ENCODE assay signal across 8 cellular contexts in the genomic region with DNA sequence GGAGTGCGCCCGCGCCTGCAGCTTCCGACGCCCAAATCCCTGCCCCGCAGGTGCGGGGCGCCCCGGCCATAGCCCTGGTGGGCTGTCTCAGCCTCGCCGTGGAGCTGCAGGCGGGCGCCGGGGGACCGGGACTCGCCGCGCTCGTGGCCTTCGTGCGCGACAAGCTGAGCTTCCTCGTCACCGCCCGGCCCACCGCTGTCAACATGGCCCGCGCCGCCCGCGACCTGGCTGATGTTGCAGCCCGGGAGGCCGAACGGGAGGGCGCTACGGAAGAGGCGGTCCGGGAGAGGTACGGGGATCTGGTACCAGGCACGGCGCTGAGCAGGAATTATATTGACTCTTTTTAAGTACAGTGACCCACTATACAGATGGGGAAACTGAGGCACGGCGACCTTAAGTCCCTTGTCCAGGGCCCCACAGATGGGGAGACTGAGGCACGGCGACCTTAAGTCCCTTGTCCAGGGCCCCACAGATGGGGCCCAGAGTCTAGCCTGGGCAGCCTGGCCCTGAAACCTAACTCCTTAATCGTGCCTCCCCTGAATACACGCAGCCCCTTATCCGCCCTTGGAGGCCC. TPM values are rescaled to one million over a fixed set of nuclear protein-coding genes. Genes with fewer than 3 reads are reported as not detected.
DNase-seq lines count a peak whose midpoint lies in the region; ATAC-seq and TF ChIP-seq lines count a peak whose summit lies in the region.

No MANE protein-coding gene starts in this region.

- peak overlapping the region; percentile 55; the same call in 1 of the 2 replicates for H3K9ac ChIP-seq in MM.1S (ENCODE audit: low read length)
- peak overlapping the region; percentile 70 for H3K9ac ChIP-seq in trophoblast cell (ENCODE audit: low read length)

- no peaks in the 10 kb centered on the region for H3F3A ChIP-seq in MM.1S (ENCODE audit: insufficient read depth, low read length)

- no peak overlapping the region for H3K23ac ChIP-seq in trophoblast cell (ENCODE audit: low read length)

- H2BK12ac ChIP-seq in trophoblast cell (ENCODE audit: low read length) = no peak overlapping the region

- peak overlapping the region; percentile 62 for H4K8ac ChIP-seq in trophoblast cell (ENCODE audit: low read depth, low read length)

- no peaks in the 10 kb centered on the region for H3K9me3 ChIP-seq in MM.1S (replicated peaks; ENCODE audit: insufficient read depth, low read length)
- no peaks in the 10 kb centered on the region for H3K9me3 ChIP-seq in gastroesophageal sphincter
- H3K9me3 ChIP-seq in trophoblast cell (ENCODE audit: insufficient read depth, low read depth, low read length) = no peaks in the 10 kb centered on the region

- DNase-seq in ELR (ENCODE audit: low read depth) (peak; percentile 52), MM.1S (no peak), trophoblast cell (peak in 1 of 2 donors; percentile 44), NCI-H1105 treated with DMSO at 0.1 percent for 48 hours (lab: John Stamatoyannopoulos, UW) (no peak), NCI-H2081 treated with DMSO at 0.1 percent for 48 hours (lab: John Stamatoyannopoulos, UW) (no peak)
- peak; percentile 23 for DNase-seq in activated T-helper 9 cell treated with anti-CD3 and anti-CD28 coated beads, Interleukin-2, amount 50 U/mL, for 16 hours (ENCODE audit: low read depth)

- TF ChIP-seq EP300 in gastroesophageal sphincter (IDR thresholded peaks at IDR 0.05) = no peak

- H3K4ac ChIP-seq in trophoblast cell (ENCODE audit: low read depth, low read length) = peak overlapping the region; percentile 41

- H3K4me2 ChIP-seq in MM.1S (ENCODE audit: low read depth, low read length) (peak overlapping the region; percentile 83), trophoblast cell (ENCODE audit: low read length) (peak overlapping the region; percentile 81)

- no peak for TF ChIP-seq CTCF in MM.1S (IDR thresholded peaks at IDR 0.05; ENCODE audit: low read length)
- no peak for TF ChIP-seq CTCF in gastroesophageal sphincter (IDR thresholded peaks at IDR 0.05)

- H3K79me2 ChIP-seq in MM.1S (ENCODE audit: low read length) (peaks cover 11% of the 10 kb centered on the region), trophoblast cell (ENCODE audit: control insufficient read depth, insufficient read depth, low read length, poor library complexity) (peaks cover 4% of the 10 kb centered on the region)

- H3K36me3 ChIP-seq in MM.1S (replicated peaks; ENCODE audit: insufficient read depth, low read length) (no peaks in the 10 kb centered on the region), gastroesophageal sphincter (peaks cover 0 to 63% of the 10 kb centered on the region in 2 donors), trophoblast cell (ENCODE audit: control insufficient read depth in 1 of 2, insufficient read depth in 2 of 2, low read length in 2 of 2) (peaks cover 42 to 55% of the 10 kb centered on the region in 2 experiments)

- H3K27me3 ChIP-seq in MM.1S (replicated peaks; ENCODE audit: insufficient read depth, low read length) (no peaks in the 10 kb centered on the region), gastroesophageal sphincter (no peaks in the 10 kb centered on the region), trophoblast cell (ENCODE audit: insufficient read depth, low read length) (no peaks in the 10 kb centered on the region)

- peak overlapping the region; percentile 85 for H3K18ac ChIP-seq in trophoblast cell (ENCODE audit: low read length)

- peaks cover 7% of the 10 kb centered on the region for H3K79me1 ChIP-seq in trophoblast cell (ENCODE audit: low read length)

- ATAC-seq in gastroesophageal sphincter = peak; percentile 35
- ATAC-seq in GM21576 (IDR thresholded peaks at IDR 0.05; ENCODE audit: unreplicated experiment) = no peak

- H2BK120ac ChIP-seq in trophoblast cell (ENCODE audit: insufficient read depth, low read length, poor library complexity) = no peak overlapping the region

- H3K9me2 ChIP-seq in MM.1S (replicated peaks; ENCODE audit: insufficient read depth, low read length) = no peaks in the 10 kb centered on the region

- peak overlapping the region; percentile 10 for H4K12ac ChIP-seq in trophoblast cell (ENCODE audit: low read depth, low read length)

- peak overlapping the region; percentile 57 for H4K91ac ChIP-seq in trophoblast cell (ENCODE audit: low read depth, low read length)

- peak overlapping the region; percentile 74 for H3K14ac ChIP-seq in trophoblast cell (ENCODE audit: low read length)

- no peaks in the 10 kb centered on the region for H4K20me1 ChIP-seq in MM.1S (ENCODE audit: insufficient read depth, low read length)

- no peak overlapping the region for H2BK5ac ChIP-seq in trophoblast cell (ENCODE audit: low read depth, low read length, poor library complexity)

- TF ChIP-seq POLR2A in gastroesophageal sphincter (IDR thresholded peaks at IDR 0.05) = no peak

- H2AK5ac ChIP-seq in trophoblast cell (ENCODE audit: low read length) = no peak overlapping the region

- H3K4me3 ChIP-seq in MM.1S (ENCODE audit: low read length) = peak overlapping the region; percentile 83
- peak overlapping the region; percentile 62 to 75 for H3K4me3 ChIP-seq in gastroesophageal sphincter
- H3K4me3 ChIP-seq in trophoblast cell (ENCODE audit: low read depth, low read length) = peak overlapping the region; percentile 83

- 16% methylated on average over 3 of the region's 48 CpGs; no CpG with 5 or more reads in 1 of the 2 donors for WGBS in gastroesophageal sphincter (ENCODE audit: low coverage in 1 of 2), 2 donors
- no CpG with 5 or more reads among the region's 48 CpGs for WGBS in trophoblast cell (ENCODE audit: extremely low coverage, insufficient coverage, insufficient read length)

- H2AFZ ChIP-seq in MM.1S (ENCODE audit: low read length) (peak overlapping the region; percentile 83), trophoblast cell (ENCODE audit: insufficient read depth, low read length, poor library complexity) (peak overlapping the region; percentile 62)

- H3K4me1 ChIP-seq in MM.1S (ENCODE audit: low read length) (0 out of 2 replicates have a peak, but pooled peaks cover 6% of the 10 kb centered on the region), gastroesophageal sphincter (peaks cover 0 to 27% (median 0%) of the 10 kb centered on the region in 3 donors), trophoblast cell (ENCODE audit: control insufficient read depth in 1 of 2, insufficient read depth in 2 of 2, low read length in 2 of 2) (peaks cover 10 to 13% of the 10 kb centered on the region in 2 experiments)

- H3K27ac ChIP-seq in MM.1S (ENCODE audit: low read length) (no peak overlapping the region), gastroesophageal sphincter (peak overlapping the region; percentile 7 to 87 (median 84)), trophoblast cell (ENCODE audit: low read depth, low read length) (no peak overlapping the region)

RNA-seq across cellular contexts. Expression of a gene that starts 0.6 kb away (rescaled TPM):
- 10 to 100 TPM; 31.2 to 51.8 (median 42.2) TPM for total RNA-seq in gastroesophageal sphincter
- polyA plus RNA-seq in trophoblast cell (2013) = 24.5 and 25.8 TPM in 2 replicates

RNA-seq across cellular contexts. Expression of a gene that starts 9.3 kb away (rescaled TPM):
- total RNA-seq in gastroesophageal sphincter = 100 to 1,000 TPM; 123 to 142 (median 128) TPM
- polyA plus RNA-seq in trophoblast cell (2013) = 270 and 271 TPM in 2 replicates

RNA-seq across cellular contexts. Expression of a gene that starts 30.3 kb away (rescaled TPM):
- 1 to 10 TPM; 3.9 to 9.2 (median 4.2) TPM for total RNA-seq in gastroesophageal sphincter
- 13.1 and 14.3 TPM in 2 replicates for polyA plus RNA-seq in trophoblast cell (2013)

Comparison
In these comparisons a context has a peak if more than half of its experiments do, and no peak if none do; other contexts are left out.
1. DNase-seq: peak in ELR (single experiment) and activated T-helper 9 cell treated with anti-CD3 and anti-CD28 coated beads, Interleukin-2, amount 50 U/mL, for 16 hours (single experiment); none in MM.1S (single experiment), NCI-H1105 treated with DMSO at 0.1 percent for 48 hours (single experiment) and NCI-H2081 treated with DMSO at 0.1 percent for 48 hours (single experiment).
2. H3K27ac ChIP-seq: peak in gastroesophageal sphincter (4 of 4); none in MM.1S (single experiment) and trophoblast cell (single experiment).
3. Peak in every context shown above with its lines, with median percentiles within 50 percentile points of each other: H3K4me3 ChIP-seq.